ENCODE assay signal across 8 cellular contexts in the genomic region with DNA sequence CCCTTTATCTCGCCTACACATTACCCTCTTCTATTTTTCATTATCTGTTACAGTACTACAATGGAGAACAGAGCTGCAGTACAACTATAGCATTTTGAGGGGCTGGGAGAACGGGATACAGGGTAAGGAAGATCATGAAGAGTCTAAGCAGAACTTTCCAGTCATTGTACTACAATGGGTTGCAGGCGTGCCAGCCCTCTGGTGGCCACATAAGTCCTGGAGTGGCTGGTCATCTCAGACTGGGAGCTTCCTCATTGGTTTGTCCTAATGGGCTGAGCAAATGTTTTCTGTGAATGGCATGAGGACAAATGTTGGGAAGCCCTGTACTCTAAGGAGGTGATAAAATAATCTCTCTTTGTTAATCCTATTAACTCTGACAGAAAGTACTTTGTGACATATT. TPM values are rescaled to one million over a fixed set of nuclear protein-coding genes. Genes with fewer than 3 reads are reported as not detected.
A peak's percentile ranks its signal among the peaks of the same experiment; 100 is the strongest.
DNase-seq lines count a peak whose midpoint lies in the region; ATAC-seq and TF ChIP-seq lines count a peak whose summit lies in the region.

No MANE protein-coding gene starts in this region.

- H3K4me1 ChIP-seq in right lobe of liver: no peaks in the 10 kb centered on the region
- H3K4me1 ChIP-seq in prostate gland (replicated peaks): no peaks in the 10 kb centered on the region

- ATAC-seq in right lobe of liver: peak; percentile 69 to 85 (median 80)
- no peak for ATAC-seq in HG03442 (IDR thresholded peaks at IDR 0.05; ENCODE audit: unreplicated experiment)

- H3K36me3 ChIP-seq in right lobe of liver (no peaks in the 10 kb centered on the region), prostate gland (no peaks in the 10 kb centered on the region)

- 89% methylated on average over 3 of the region's 3 CpGs for WGBS in right lobe of liver (ENCODE audit: insufficient coverage, low coverage, low lambda C conversion rate, missing lambda C conversion rate)
- WGBS in prostate gland: 88% methylated on average over 3 of the region's 3 CpGs

- intact Hi-C loops in right lobe of liver (cut with DNase I): no loop called here
- intact Hi-C loops in prostate gland (cut with DNase I): no loop called here

- H3K27me3 ChIP-seq in right lobe of liver (no peaks in the 10 kb centered on the region), prostate gland (replicated peaks; ENCODE audit: insufficient read depth) (no peaks in the 10 kb centered on the region)

- no peak overlapping the region for H3K27ac ChIP-seq in VCaP
- no peak overlapping the region for H3K27ac ChIP-seq in right lobe of liver
- H3K27ac ChIP-seq in prostate gland: no peak overlapping the region

- H3K9me3 ChIP-seq in right lobe of liver (no peaks in the 10 kb centered on the region), prostate gland (no peaks in the 10 kb centered on the region)

- DNase-seq in DMS53 (lab: John Stamatoyannopoulos, UW): peak; percentile 85
- peak; percentile 3 for DNase-seq in HK-2 (ENCODE audit: unreplicated experiment)
- peak in 1 of 3 donors; percentile 37 for DNase-seq in right lobe of liver
- DNase-seq in NCI-H1048 (lab: John Stamatoyannopoulos, UW): no peak
- no peak for DNase-seq in prostate gland (ENCODE audit: low spot score)
- DNase-seq in T1000 (lab: John Stamatoyannopoulos, UW): no peak

- H3K4me3 ChIP-seq in right lobe of liver (no peak overlapping the region), prostate gland (no peak overlapping the region)

- TF ChIP-seq CTCF in VCaP (conservative IDR thresholded peaks at IDR 0.05) (peak; percentile 72), right lobe of liver (IDR thresholded peaks at IDR 0.05) (peak; percentile 28 to 41 (median 35)), prostate gland (IDR thresholded peaks at IDR 0.05) (peak in 2 of 4 experiments; percentile 11 to 30)

- TF ChIP-seq POLR2A in right lobe of liver (IDR thresholded peaks at IDR 0.05) (no peak), prostate gland (IDR thresholded peaks at IDR 0.05) (no peak)

RNA-seq across cellular contexts. Expression of a gene that starts 33.0 kb away (rescaled TPM):
- total RNA-seq in right lobe of liver (10 to 100 TPM; 26.9 to 64.5 (median 31.7) TPM), prostate gland (10 to 100 TPM; 58.5 to 75.5 TPM)

Comparison
In these comparisons a context has a peak if more than half of its experiments do, and no peak if none do; other contexts are left out.
1. DNase-seq: peak in DMS53 (single experiment) and HK-2 (single experiment); none in NCI-H1048 (single experiment), prostate gland (single experiment) and T1000 (single experiment).